8 cellular contexts compared by ENCODE assay signal in the genomic region with DNA sequence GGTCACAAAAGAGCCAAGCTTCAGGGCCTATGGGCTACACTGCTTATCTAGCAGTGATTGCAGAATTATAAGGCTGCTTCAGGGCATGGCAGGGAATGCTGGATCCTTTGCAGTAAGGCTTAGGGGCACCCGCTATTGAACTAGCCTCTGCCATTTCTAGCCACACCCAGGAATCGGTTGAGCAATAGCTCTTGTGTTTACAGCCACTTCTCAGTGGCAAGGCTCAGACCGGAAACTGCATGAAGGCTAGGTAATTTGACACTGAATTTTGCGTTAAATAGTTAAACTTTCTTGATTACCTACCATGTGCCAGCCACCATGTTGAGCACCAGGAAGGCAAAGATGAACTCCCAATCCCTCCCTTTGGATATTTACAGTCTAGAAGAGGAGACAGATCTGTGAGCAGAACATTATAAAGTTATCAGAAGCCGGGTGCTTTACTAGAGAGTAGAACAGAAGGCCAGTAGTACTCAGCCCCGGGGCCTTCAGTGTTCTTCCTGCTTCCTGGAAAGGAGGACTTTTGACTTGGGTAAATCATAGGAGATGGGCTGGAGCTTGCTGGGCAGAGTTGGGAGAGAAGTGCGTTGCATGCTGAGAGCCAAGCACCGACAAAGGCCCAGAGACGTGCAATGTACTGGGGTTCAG.
A peak's percentile ranks its signal among the peaks of the same experiment; 100 is the strongest.
DNase-seq lines count a peak whose midpoint lies in the region; ATAC-seq and TF ChIP-seq lines count a peak whose summit lies in the region.

No MANE protein-coding gene starts in this region.

- H3K4me1 ChIP-seq in mucosa of descending colon (ENCODE audit: low read depth), result peaks cover 20% of the 10 kb centered on the region

- H3K9me3 ChIP-seq in mucosa of descending colon, result no peaks in the 10 kb centered on the region

- peak overlapping the region; percentile 63 for H3K27ac ChIP-seq in VCaP

- no peak overlapping the region for H3K4me3 ChIP-seq in mucosa of descending colon

- peak; percentile 88 for ATAC-seq in mucosa of descending colon
- ATAC-seq in HG03432 (IDR thresholded peaks at IDR 0.05; ENCODE audit: unreplicated experiment), result no peak
- ATAC-seq in Right ventricle myocardium inferior, result no peak

- DNase-seq in DMS53 (lab: John Stamatoyannopoulos, UW) (peak; percentile 83), NCI-H1105 treated with DMSO at 0.1 percent for 48 hours (lab: John Stamatoyannopoulos, UW) (peak; percentile 93), mucosa of descending colon (peak in 2 of 3 donors; percentile 55 to 89), islet precursor cell (no peak), Right ventricle myocardium inferior (ENCODE audit: missing footprints) (no peak)
- no peak for DNase-seq in stimulated activated CD4-positive, alpha-beta T cell treated with anti-CD3 and anti-CD28 coated beads, Interleukin-15, amount 100 ng/mL, for 24 hours

- intact Hi-C loops in mucosa of descending colon (cut with DNase I, micrococcal nuclease), result no loop called here
- intact Hi-C loops in Right ventricle myocardium inferior (cut with DNase I), result no loop called here

- TF ChIP-seq CTCF in VCaP (conservative IDR thresholded peaks at IDR 0.05) (no peak), mucosa of descending colon (IDR thresholded peaks at IDR 0.05) (no peak)

- H3K36me3 ChIP-seq in mucosa of descending colon (ENCODE audit: low read depth), result no peaks in the 10 kb centered on the region

Comparison
In these comparisons a context has a peak if more than half of its experiments do, and no peak if none do; other contexts are left out.
1. DNase-seq: peak in DMS53 (single experiment), NCI-H1105 treated with DMSO at 0.1 percent for 48 hours (single experiment) and mucosa of descending colon (2 of 3); none in islet precursor cell (single experiment), stimulated activated CD4-positive, alpha-beta T cell treated with anti-CD3 and anti-CD28 coated beads, Interleukin-15, amount 100 ng/mL, for 24 hours (single experiment) and Right ventricle myocardium inferior (single experiment).